12 cellular contexts compared by ENCODE assay signal in genomic region chr11:62435741-62436485, GRCh38.
DNase-seq lines count a peak whose midpoint lies in the region; ATAC-seq and TF ChIP-seq lines count a peak whose summit lies in the region.
"Had no signal": no experiment of that assay in that cellular context is flagged by ENCODE, and none has a peak within 500 bp of the region (broad histone marks: within the 10 kb centered on the region; RNA-seq: fewer than 3 reads in every experiment).

No MANE protein-coding gene starts in this region.

- H3K9me2 ChIP-seq in Loucy (replicated peaks; ENCODE audit: low read depth, low read length): no peaks in the 10 kb centered on the region

- no peaks in the 10 kb centered on the region for H3K27me3 Mint-ChIP-seq in dendritic cell treated with granulocyte-macrophage colony-stimulating factor and Interleukin-4, amounts not matched to agents 40 ng/mL and 50 ng/mL, for 4 days
- peaks cover 6% of the 10 kb centered on the region for H3K27me3 Mint-ChIP-seq in nephron (ENCODE audit: low read depth)

- H3K9me3 Mint-ChIP-seq in dendritic cell treated with granulocyte-macrophage colony-stimulating factor and Interleukin-4, amounts not matched to agents 40 ng/mL and 50 ng/mL, for 4 days: no peaks in the 10 kb centered on the region
- H3K9me3 Mint-ChIP-seq in nephron: no peaks in the 10 kb centered on the region
- H3K9me3 Mint-ChIP-seq: T-helper 1 cell treated with Interleukin-12 subunit alpha and Interleukin-12 subunit beta and Interleukin-4 antibody, amounts not matched to agents 30 μg/mL and 1 μg/mL, for 36 hours had no signal

- no peak overlapping the region for H3K4me2 ChIP-seq in Loucy (ENCODE audit: low read depth, low read length, poor library complexity, severe bottlenecking)

- peaks cover 68% of the 10 kb centered on the region for H3K4me1 Mint-ChIP-seq in dendritic cell treated with granulocyte-macrophage colony-stimulating factor and Interleukin-4, amounts not matched to agents 40 ng/mL and 50 ng/mL, for 4 days (ENCODE audit: low read depth)
- peaks cover 57% of the 10 kb centered on the region for H3K4me1 Mint-ChIP-seq in nephron

- no peaks in the 10 kb centered on the region for H4K20me1 ChIP-seq in Loucy (ENCODE audit: insufficient read depth, low read length, poor library complexity, severe bottlenecking)

- CTCF ChIA-PET in RWPE1 (lab: Yijun Ruan, JAX): interaction anchor here (1.4 kb wide), 1 partner anchor 11 kb away, joined by 5 read pairs; no protein-coding TSS in a partner anchor

- H3K27ac ChIP-seq in RWPE1: no peak overlapping the region

- intact Hi-C loops in dendritic cell treated with granulocyte-macrophage colony-stimulating factor and Interleukin-4, amounts not matched to agents 40 ng/mL and 50 ng/mL, for 4 days (cut with micrococcal nuclease): no loop called here

- H3K27me3 ChIP-seq in Loucy (ENCODE audit: insufficient read depth, low read length, poor library complexity, severe bottlenecking): no peaks in the 10 kb centered on the region

- H3K4me3 Mint-ChIP-seq in dendritic cell treated with granulocyte-macrophage colony-stimulating factor and Interleukin-4, amounts not matched to agents 40 ng/mL and 50 ng/mL, for 4 days: no peak overlapping the region
- no peak overlapping the region for H3K4me3 Mint-ChIP-seq in nephron
- H3K4me3 Mint-ChIP-seq: T-helper 1 cell treated with Interleukin-12 subunit alpha and Interleukin-12 subunit beta and Interleukin-4 antibody, amounts not matched to agents 30 μg/mL and 1 μg/mL, for 36 hours had no signal

- H3K36me3 ChIP-seq in Loucy (ENCODE audit: insufficient read depth, low read length): no peaks in the 10 kb centered on the region

- ATAC-seq in HG03196 (IDR thresholded peaks at IDR 0.05; ENCODE audit: unreplicated experiment): no peak
- no peak for ATAC-seq in HG02759 (IDR thresholded peaks at IDR 0.05; ENCODE audit: unreplicated experiment)

- TF ChIP-seq CTCF in Loucy (conservative IDR thresholded peaks at IDR 0.05; ENCODE audit: low read length) (no peak), nephron (IDR thresholded peaks at IDR 0.05; ENCODE audit: unreplicated experiment in 3 of 3) (no peak), RWPE1 (conservative IDR thresholded peaks at IDR 0.05; ENCODE audit: low read depth) (no peak)

- no peaks in the 10 kb centered on the region for H3F3A ChIP-seq in Loucy (ENCODE audit: low read depth)

- DNase-seq in Ammon's horn (ENCODE audit: low spot score) (peak; percentile 74), RWPE1 (ENCODE audit: low spot score) (no peak), GF-D8 (lab: John Stamatoyannopoulos, UW) (no peak)
- DNase-seq: cortex of kidney, islet precursor cell, KBM-7 had no signal

- H3K79me2 ChIP-seq in Loucy (ENCODE audit: insufficient read depth, low read length): no peaks in the 10 kb centered on the region

- peak overlapping the region; percentile 16; the same call in 1 of the 2 replicates for H2AFZ ChIP-seq in Loucy (ENCODE audit: low read length)

- H3K4me1 ChIP-seq in Loucy (ENCODE audit: insufficient read depth, low read length, poor library complexity, severe bottlenecking): peaks cover 6% of the 10 kb centered on the region

- H3K4me3 ChIP-seq in Loucy (ENCODE audit: low read length, poor library complexity, severe bottlenecking): no peak overlapping the region

- no peak overlapping the region for H3K9ac ChIP-seq in Loucy (ENCODE audit: low read depth, low read length, poor library complexity, severe bottlenecking)

- POLR2A ChIA-PET in RWPE1 (lab: Yijun Ruan, JAX; ENCODE audit: low non-redundant PET): no interaction called here

- H3K36me3 Mint-ChIP-seq in dendritic cell treated with granulocyte-macrophage colony-stimulating factor and Interleukin-4, amounts not matched to agents 40 ng/mL and 50 ng/mL, for 4 days (ENCODE audit: low read depth): no peaks in the 10 kb centered on the region
- no peaks in the 10 kb centered on the region for H3K36me3 Mint-ChIP-seq in nephron (ENCODE audit: low read depth)

- peak overlapping the region; percentile 75 for H3K27ac Mint-ChIP-seq in dendritic cell treated with granulocyte-macrophage colony-stimulating factor and Interleukin-4, amounts not matched to agents 40 ng/mL and 50 ng/mL, for 4 days
- H3K27ac Mint-ChIP-seq in nephron: peak overlapping the region; percentile 51 to 93 (median 80)
- H3K27ac Mint-ChIP-seq: T-helper 1 cell treated with Interleukin-12 subunit alpha and Interleukin-12 subunit beta and Interleukin-4 antibody, amounts not matched to agents 30 μg/mL and 1 μg/mL, for 36 hours had no signal

- no peaks in the 10 kb centered on the region for H3K9me3 ChIP-seq in Loucy (ENCODE audit: insufficient read depth, low read depth, low read length)
